ENCODE assay signal across 9 cellular contexts in the genomic region with DNA sequence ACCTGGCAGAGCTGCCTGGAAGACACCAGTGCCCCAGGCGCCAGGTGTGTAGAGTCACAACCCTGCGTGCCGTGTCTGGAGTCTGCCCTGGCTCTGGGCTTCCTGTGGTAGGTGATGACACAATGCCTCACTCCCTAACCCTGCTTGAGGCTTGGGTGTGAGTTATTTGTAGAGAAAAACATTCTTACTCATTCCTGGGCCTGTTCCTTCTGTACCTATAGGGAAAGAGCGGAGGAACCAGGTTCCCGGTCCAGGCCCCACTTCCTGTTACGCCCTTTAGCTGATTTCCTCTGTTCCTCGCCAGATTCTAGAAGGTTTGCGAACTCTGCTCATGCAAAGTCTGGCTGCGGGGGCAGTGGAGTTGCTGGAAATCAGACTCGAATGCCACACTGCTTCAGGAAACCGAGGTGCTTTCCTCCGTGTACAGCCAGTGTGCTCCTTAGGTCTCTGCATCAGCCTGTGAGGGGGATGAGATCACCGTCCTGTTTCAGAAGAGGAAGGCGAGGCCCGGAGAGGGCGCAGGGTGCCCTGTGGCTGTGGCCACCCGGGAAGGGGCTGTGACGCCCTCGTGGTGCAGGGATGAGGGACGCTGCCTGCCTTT.
A peak's percentile ranks its signal among the peaks of the same experiment; 100 is the strongest.
DNase-seq lines count a peak whose midpoint lies in the region; ATAC-seq and TF ChIP-seq lines count a peak whose summit lies in the region.
"Had no signal": no experiment of that assay in that cellular context is flagged by ENCODE, and none has a peak within 500 bp of the region (broad histone marks: within the 10 kb centered on the region; RNA-seq: fewer than 3 reads in every experiment).

No MANE protein-coding gene starts in this region.

- no peak overlapping the region for H3K27ac Mint-ChIP-seq in memory B cell
- no peak overlapping the region for H3K27ac Mint-ChIP-seq in HFFc6

- H3K36me3 Mint-ChIP-seq in memory B cell = no peaks in the 10 kb centered on the region
- H3K36me3 Mint-ChIP-seq in HFFc6 (ENCODE audit: low read depth) = no peaks in the 10 kb centered on the region

- H3K9me3 Mint-ChIP-seq in memory B cell = no peaks in the 10 kb centered on the region
- H3K9me3 Mint-ChIP-seq in HFFc6 = peaks cover 5% of the 10 kb centered on the region

- H3K4me3 Mint-ChIP-seq in memory B cell (peak overlapping the region; percentile 64), HFFc6 (no peak overlapping the region)

- H3K27me3 Mint-ChIP-seq in memory B cell = no peaks in the 10 kb centered on the region
- peaks cover 3% of the 10 kb centered on the region for H3K27me3 Mint-ChIP-seq in HFFc6 (ENCODE audit: insufficient read depth)

- DNase-seq in CD1c-positive myeloid dendritic cell (ENCODE audit: extremely low spot score) (peak; percentile 90), KG1 (lab: John Stamatoyannopoulos, UW) (peak; percentile 22), activated T-helper 1 cell treated with Interleukin-2 at 50 U/mL for 16 hours (ENCODE audit: low read depth) (peak; percentile 56), memory B cell (ENCODE audit: low spot score in 2 of 2) (no peak), HuH-7.5 (ENCODE audit: low spot score) (no peak), DMS79 treated with DMSO at 0.1 percent for 48 hours (lab: John Stamatoyannopoulos, UW) (no peak), HFFc6 (no peak)
- DNase-seq: IMR-90 had no signal

- ATAC-seq in memory B cell (ENCODE audit: low read depth) = peak; percentile 48
- no peak for ATAC-seq in GM19035 (IDR thresholded peaks at IDR 0.05; ENCODE audit: unreplicated experiment)

- H3K4me1 Mint-ChIP-seq in memory B cell (peaks cover 30% of the 10 kb centered on the region), HFFc6 (ENCODE audit: low read depth) (peaks cover 23% of the 10 kb centered on the region)

- TF ChIP-seq CTCF in HFFc6 (IDR thresholded peaks at IDR 0.05) = no peak

Comparison
In these comparisons a context has a peak if more than half of its experiments do, and no peak if none do; other contexts are left out.
1. DNase-seq: peak in CD1c-positive myeloid dendritic cell (single experiment), KG1 (single experiment) and activated T-helper 1 cell treated with Interleukin-2 at 50 U/mL for 16 hours (single experiment); none in memory B cell (0 of 2), HuH-7.5 (single experiment), DMS79 treated with DMSO at 0.1 percent for 48 hours (single experiment) and HFFc6 (single experiment).